ENCODE assay signal across 8 cellular contexts in the genomic region with DNA sequence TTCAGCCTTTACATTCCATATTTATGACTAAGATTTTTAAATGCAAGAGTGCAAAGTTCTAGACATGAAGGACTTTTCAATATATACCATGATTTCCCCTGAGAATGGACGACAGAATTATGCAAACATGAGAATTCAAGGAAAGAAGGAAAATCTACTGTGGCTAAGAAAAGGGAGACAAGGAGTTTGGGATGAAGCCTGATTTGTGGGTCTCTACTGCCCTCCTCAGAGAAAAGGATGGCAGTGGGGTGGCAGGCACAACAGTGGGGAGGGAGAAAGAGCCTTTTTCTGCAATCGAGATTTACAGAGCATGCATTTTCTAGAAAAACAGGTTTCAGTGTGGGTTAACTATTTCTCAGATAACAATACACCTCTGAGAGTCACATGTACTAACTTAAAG.
A peak's percentile ranks its signal among the peaks of the same experiment; 100 is the strongest.
DNase-seq lines count a peak whose midpoint lies in the region; FAIRE-seq and TF ChIP-seq lines count a peak whose summit lies in the region.

No MANE protein-coding gene starts in this region.

- H3K4me1 ChIP-seq in NT2/D1 (ENCODE audit: insufficient read depth, insufficient read length) (no peaks in the 10 kb centered on the region), sigmoid colon (no peaks in the 10 kb centered on the region)

- H3K36me3 ChIP-seq in NT2/D1 (ENCODE audit: insufficient read depth, insufficient read length, low read length) (no peaks in the 10 kb centered on the region), sigmoid colon (no peaks in the 10 kb centered on the region)

- no peak overlapping the region for H3K27ac ChIP-seq in sigmoid colon

- peak; percentile 4 for DNase-seq in HTR-8/SVneo (ENCODE audit: insufficient read length, low spot score)
- peak; percentile 2 for DNase-seq in NT2/D1 (ENCODE audit: low read depth, low spot score)
- peak; percentile 12 for DNase-seq in fibroblast of villous mesenchyme (ENCODE audit: low read depth)
- peak; percentile 72 for DNase-seq in retina
- DNase-seq in GM10266 (ENCODE audit: extremely low spot score): no peak
- DNase-seq in NCI-H1048 (lab: John Stamatoyannopoulos, UW): no peak
- DNase-seq in activated gamma-delta T cell (lab: John Stamatoyannopoulos, UW): no peak
- no peak for DNase-seq in sigmoid colon

- TF ChIP-seq EP300 in sigmoid colon (IDR thresholded peaks at IDR 0.05): no peak

- 10 to 33% methylated on average over 2 of the region's 2 CpGs for WGBS in sigmoid colon, 2 donors

- H3K27me3 ChIP-seq in NT2/D1 (ENCODE audit: insufficient read depth, insufficient read length): no peaks in the 10 kb centered on the region
- H3K27me3 ChIP-seq in sigmoid colon: no peaks in the 10 kb centered on the region

- H3K9ac ChIP-seq in NT2/D1 (ENCODE audit: insufficient read length, low read depth): no peak overlapping the region

- intact Hi-C loops in sigmoid colon (cut with DNase I): no loop called here

- H3K9me3 ChIP-seq in NT2/D1 (ENCODE audit: insufficient read depth, low read length) (no peaks in the 10 kb centered on the region), sigmoid colon (no peaks in the 10 kb centered on the region)

- TF ChIP-seq CTCF in fibroblast of villous mesenchyme (IDR thresholded peaks at IDR 0.05; ENCODE audit: insufficient read depth, low read depth, low read length): peak; percentile 25
- no peak for TF ChIP-seq CTCF in GM10266 (IDR thresholded peaks at IDR 0.05; ENCODE audit: control insufficient read depth, insufficient read depth, low read depth, missing control alignments)
- TF ChIP-seq CTCF in sigmoid colon (IDR thresholded peaks at IDR 0.05): peak in 2 of 4 experiments; percentile 12 to 17

- TF ChIP-seq POLR2A in sigmoid colon (IDR thresholded peaks at IDR 0.05): no peak

- FAIRE-seq in HTR-8/SVneo (lab: Jason Lieb, UNC): no peak

- no peak overlapping the region for H3K4me3 ChIP-seq in NT2/D1 (ENCODE audit: insufficient read length, low read depth)
- H3K4me3 ChIP-seq in fibroblast of villous mesenchyme (ENCODE audit: low read depth, low read length): no peak overlapping the region
- no peak overlapping the region for H3K4me3 ChIP-seq in sigmoid colon

Comparison
In these comparisons a context has a peak if more than half of its experiments do, and no peak if none do; other contexts are left out.
1. DNase-seq: peak in HTR-8/SVneo (single experiment), NT2/D1 (single experiment), fibroblast of villous mesenchyme (single experiment) and retina (single experiment); none in GM10266 (single experiment), NCI-H1048 (single experiment), activated gamma-delta T cell (single experiment) and sigmoid colon (single experiment).